ENCODE assay signal across 19 cellular contexts in the genomic region with DNA sequence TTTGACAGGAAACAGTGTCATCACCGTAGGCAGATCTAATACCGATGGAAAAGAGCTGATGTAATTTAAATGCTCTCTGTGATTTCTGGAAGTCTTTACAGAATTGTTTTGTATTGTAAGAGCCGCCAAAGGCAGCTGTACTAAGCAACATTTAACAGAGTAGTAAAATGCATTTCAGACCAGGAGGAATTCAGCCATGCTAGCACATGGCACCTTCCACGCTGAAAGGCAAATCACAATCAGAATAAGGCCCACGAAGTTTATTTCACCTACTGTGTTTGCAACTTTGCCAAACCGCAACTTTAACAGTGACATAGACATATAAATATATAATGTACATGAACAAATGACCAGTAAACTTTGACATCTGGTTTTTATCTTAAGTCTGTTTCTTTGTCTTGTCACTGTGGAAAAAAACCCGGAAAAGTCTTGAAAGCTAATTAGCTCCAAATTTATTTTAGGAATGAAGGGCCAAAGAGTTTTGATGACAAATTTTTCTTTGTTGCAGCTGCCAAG. TPM values are rescaled to one million over a fixed set of nuclear protein-coding genes. Genes with fewer than 3 reads are reported as not detected.
DNase-seq lines count a peak whose midpoint lies in the region; ATAC-seq, FAIRE-seq and TF ChIP-seq lines count a peak whose summit lies in the region.
"Had no signal": no experiment of that assay in that cellular context is flagged by ENCODE, and none has a peak within 500 bp of the region (broad histone marks: within the 10 kb centered on the region; RNA-seq: fewer than 3 reads in every experiment).

No MANE protein-coding gene starts in this region.

- H3K4me3 ChIP-seq in heart right ventricle (no peak overlapping the region), lower lobe of right lung (no peak overlapping the region), uterus (no peak overlapping the region)
- no peak overlapping the region for H3K4me3 ChIP-seq in CD4-positive, alpha-beta memory T cell (ENCODE audit: low read length in 2 of 2)
- H3K4me3 ChIP-seq: A549 had no signal

- H3K9me3 ChIP-seq in heart right ventricle (no peaks in the 10 kb centered on the region), lower lobe of right lung (no peaks in the 10 kb centered on the region), uterus (no peaks in the 10 kb centered on the region)
- H3K9me3 ChIP-seq in CD4-positive, alpha-beta memory T cell (ENCODE audit: control insufficient read depth in 1 of 2, low read length in 2 of 2): no peaks in the 10 kb centered on the region
- H3K9me3 ChIP-seq: A549 had no signal

- TF ChIP-seq CTCF in heart right ventricle (IDR thresholded peaks at IDR 0.05) (no peak), lower lobe of right lung (IDR thresholded peaks at IDR 0.05) (no peak), uterus (IDR thresholded peaks at IDR 0.05) (no peak)

- H3K27ac Mint-ChIP-seq in CD4-positive, alpha-beta memory T cell: no peak overlapping the region
- H3K27ac Mint-ChIP-seq: naive B cell, T-cell had no signal

- H3K4me1 Mint-ChIP-seq in CD4-positive, alpha-beta memory T cell: peaks cover 7 to 8% (median 8%) of the 10 kb centered on the region in 4 donors

- no peaks in the 10 kb centered on the region for H3K27me3 Mint-ChIP-seq in CD4-positive, alpha-beta memory T cell
- H3K27me3 Mint-ChIP-seq: brain, T-cell had no signal

- TF ChIP-seq POLR2A in uterus (IDR thresholded peaks at IDR 0.05): no peak

- H3K27me3 ChIP-seq in heart right ventricle (no peaks in the 10 kb centered on the region), lower lobe of right lung (ENCODE audit: low read depth) (no peaks in the 10 kb centered on the region), uterus (no peaks in the 10 kb centered on the region)
- no peaks in the 10 kb centered on the region for H3K27me3 ChIP-seq in CD4-positive, alpha-beta memory T cell (ENCODE audit: insufficient read depth, low read length)

- no peaks in the 10 kb centered on the region for H3K36me3 Mint-ChIP-seq in CD4-positive, alpha-beta memory T cell
- H3K36me3 Mint-ChIP-seq: brain, naive B cell, T-cell had no signal

- H3K4me3 Mint-ChIP-seq in CD4-positive, alpha-beta memory T cell: no peak overlapping the region
- H3K4me3 Mint-ChIP-seq: brain, naive B cell, T-cell had no signal

- intact Hi-C loops in heart right ventricle (cut with DNase I) (loop anchor here in 3 of 10 donors (5.0 to 10.0 kb wide), 3 partner anchors 178 to 356 kb away; a partner anchor contains a TSS), Right ventricle myocardium superior (cut with DNase I) (no loop called here), lower lobe of right lung (cut with DNase I) (loop anchor here (10.0 kb wide), 1 partner anchor 246 kb away; no protein-coding TSS in a partner anchor), uterus (cut with DNase I; ENCODE audit: low total_unique reads) (loop anchor here (5.0 kb wide), 1 partner anchor 243 kb away; no protein-coding TSS in a partner anchor)
- intact Hi-C loops in CD4-positive, alpha-beta memory T cell (cut with micrococcal nuclease): loop anchor here (5.0 kb wide), 3 partner anchors 73 to 358 kb away; a partner anchor contains a TSS

- POLR2A ChIA-PET in CD4-positive, alpha-beta memory T cell (lab: Charles Lee; ENCODE audit: partially characterized antibody): no interaction called here

- ATAC-seq in heart right ventricle: peak in 5 of 8 donors; percentile 32 to 69 (median 44)
- no peak for ATAC-seq in Right ventricle myocardium superior (ENCODE audit: poor library complexity)
- ATAC-seq in lower lobe of right lung: no peak
- ATAC-seq in HG02571 (IDR thresholded peaks at IDR 0.05; ENCODE audit: unreplicated experiment): no peak
- ATAC-seq: A549, T-cell had no signal

- peak overlapping the region in 9 of 10 donors; percentile 50 to 83 (median 70) for H3K27ac ChIP-seq in heart right ventricle
- H3K27ac ChIP-seq in lower lobe of right lung: peak overlapping the region; percentile 7
- peak overlapping the region; percentile 32 to 60 for H3K27ac ChIP-seq in uterus
- no peak overlapping the region for H3K27ac ChIP-seq in CD4-positive, alpha-beta memory T cell (ENCODE audit: low read depth, low read length)
- H3K27ac ChIP-seq: A549 had no signal

- H3K9me3 Mint-ChIP-seq in CD4-positive, alpha-beta memory T cell: no peaks in the 10 kb centered on the region
- H3K9me3 Mint-ChIP-seq: brain, naive B cell, T-cell had no signal

- peak; percentile 57 for FAIRE-seq in endometrium (lab: Jason Lieb, UNC)
- FAIRE-seq: A549, keratinocyte, urothelium cell line had no signal

- WGBS in heart right ventricle, 2 donors: 31 to 46% methylated on average over 7 of the region's 7 CpGs

- CTCF ChIA-PET in CD4-positive, alpha-beta memory T cell (lab: Charles Lee; ENCODE audit: partially characterized antibody): interaction anchor here (1.1 to 9.1 kb wide), 5 partner anchors 9 to 297 kb away, joined by 3 to 146 read pairs (median 4); no protein-coding TSS in a partner anchor

- DNase-seq in heart right ventricle (no peak), Right ventricle myocardium superior (no peak), lower lobe of right lung (no peak), uterus (no peak), NCI-H2171 (lab: John Stamatoyannopoulos, UW) (no peak)
- DNase-seq in CD4-positive, alpha-beta memory T cell: no peak
- DNase-seq: HCEC 1CT; naive B cell; NCI-H510A; OCI-M1; retina; stimulated activated naive CD4-positive, alpha-beta T cell; T-cell had no signal

- H3K36me3 ChIP-seq in heart right ventricle: no peaks in the 10 kb centered on the region
- H3K36me3 ChIP-seq in lower lobe of right lung: no peaks in the 10 kb centered on the region
- H3K36me3 ChIP-seq in uterus: no peaks in the 10 kb centered on the region
- no peaks in the 10 kb centered on the region for H3K36me3 ChIP-seq in CD4-positive, alpha-beta memory T cell (ENCODE audit: insufficient read depth, low read length)

- peaks cover 8 to 62% (median 29%) of the 10 kb centered on the region in 9 donors for H3K4me1 ChIP-seq in heart right ventricle
- H3K4me1 ChIP-seq in lower lobe of right lung: peaks cover 27% of the 10 kb centered on the region
- H3K4me1 ChIP-seq in uterus: no peaks in the 10 kb centered on the region
- H3K4me1 ChIP-seq in CD4-positive, alpha-beta memory T cell (ENCODE audit: insufficient read depth, low read length): no peaks in the 10 kb centered on the region

RNA-seq across cellular contexts. Expression of a gene that starts 26.1 kb away (rescaled TPM):
- 1 to 10 TPM; 3.1 to 6.4 (median 4.3) TPM for total RNA-seq in heart right ventricle
- 1 to 10 TPM; 1.4 to 1.8 TPM for polyA plus RNA-seq in heart right ventricle
- total RNA-seq in Right ventricle myocardium superior: 3.0 TPM
- 13.6 TPM for total RNA-seq in lower lobe of right lung
- total RNA-seq in uterus: 10 to 100 TPM in 3 of 4 donors, 1 to 10 TPM in 1; 7.1 to 33.4 (median 14.9) TPM
- total RNA-seq in CD4-positive, alpha-beta memory T cell: 10 to 100 TPM; 15.5 to 18.0 TPM
- 1 to 10 TPM; 1.9 to 4.5 TPM for polyA plus RNA-seq in CD4-positive, alpha-beta memory T cell

Comparison
In these comparisons a context has a peak if more than half of its experiments do, and no peak if none do; other contexts are left out.
1. ATAC-seq: peak in heart right ventricle (5 of 8); none in Right ventricle myocardium superior (single experiment), lower lobe of right lung (0 of 2) and HG02571 (single experiment).